Comparison of ENCODE assay signal across 11 cellular contexts in the genomic region with DNA sequence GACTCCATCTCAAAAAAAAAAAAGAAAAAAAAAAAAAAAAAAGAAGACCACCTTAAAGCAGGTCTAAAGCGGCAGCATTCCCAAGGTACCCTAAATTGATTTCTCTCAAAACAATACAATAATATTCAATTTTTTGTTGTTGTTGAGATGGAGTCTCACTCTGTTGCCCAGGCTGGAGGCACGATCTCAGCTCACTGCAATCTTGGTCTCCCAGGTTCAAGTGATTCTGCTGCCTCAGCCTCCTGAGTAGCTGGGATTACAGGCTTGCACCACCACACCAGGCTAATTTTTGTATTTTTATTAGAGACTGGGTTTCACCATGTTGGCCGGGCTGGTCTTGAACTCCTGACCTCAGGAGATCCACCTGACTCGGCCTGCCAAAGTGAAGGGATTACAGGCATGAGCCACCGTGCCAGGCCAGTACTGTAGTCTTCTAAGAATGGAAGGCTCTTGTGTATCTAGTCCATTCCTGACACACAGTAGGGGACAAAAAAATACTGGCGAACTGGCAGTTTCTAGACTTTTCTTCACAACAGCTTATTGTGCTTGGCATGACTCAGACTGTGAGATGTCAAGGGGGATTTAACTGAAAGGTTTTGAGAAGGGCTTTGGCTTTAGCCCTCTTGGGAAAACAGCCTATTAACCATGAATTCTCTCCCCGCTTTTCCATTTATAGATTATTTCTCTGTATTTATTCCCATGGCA. TPM values are rescaled to one million over a fixed set of nuclear protein-coding genes. Genes with fewer than 3 reads are reported as not detected.
DNase-seq lines count a peak whose midpoint lies in the region; ATAC-seq, FAIRE-seq and TF ChIP-seq lines count a peak whose summit lies in the region.
"Had no signal": no experiment of that assay in that cellular context is flagged by ENCODE, and none has a peak within 500 bp of the region (broad histone marks: within the 10 kb centered on the region; RNA-seq: fewer than 3 reads in every experiment).

No MANE protein-coding gene starts in this region.

- peaks cover 22% of the 10 kb centered on the region for H3K4me1 ChIP-seq in OCI-LY1 (ENCODE audit: insufficient read depth, low read length, severe bottlenecking)
- peaks cover 7% of the 10 kb centered on the region for H3K4me1 ChIP-seq in mesenchymal stem cell (ENCODE audit: control insufficient read depth, insufficient read depth, low read depth, low read length)
- peaks cover 22% of the 10 kb centered on the region for H3K4me1 ChIP-seq in upper lobe of right lung
- H3K4me1 ChIP-seq: prostate gland had no signal

- H3K27ac ChIP-seq in OCI-LY1 (ENCODE audit: low read depth, low read length, poor library complexity, severe bottlenecking) = peak overlapping the region; percentile 56
- H3K27ac ChIP-seq in mesenchymal stem cell (ENCODE audit: low read length, poor library complexity, severe bottlenecking) = peak overlapping the region; percentile 72
- no peak overlapping the region for H3K27ac ChIP-seq in upper lobe of right lung
- H3K27ac ChIP-seq: hepatocyte, prostate gland had no signal

- TF ChIP-seq CTCF in OCI-LY1 (IDR thresholded peaks at IDR 0.05; ENCODE audit: low read length) (no peak), upper lobe of right lung (IDR thresholded peaks at IDR 0.05) (no peak)

- H4K91ac ChIP-seq in mesenchymal stem cell (ENCODE audit: low read length) = no peak overlapping the region

- H3K9me2 ChIP-seq in OCI-LY1 (ENCODE audit: low read depth, low read length) = no peaks in the 10 kb centered on the region

- no peak overlapping the region for H3K23ac ChIP-seq in mesenchymal stem cell (ENCODE audit: low read length in 2 of 2)

- H2BK5ac ChIP-seq in mesenchymal stem cell (ENCODE audit: low read depth, low read length, poor library complexity, severe bottlenecking) = no peak overlapping the region

- 98% methylated on average over 5 of the region's 7 CpGs for WGBS in mesenchymal stem cell

- peaks cover 2% of the 10 kb centered on the region for H3K79me1 ChIP-seq in mesenchymal stem cell (replicated peaks; ENCODE audit: low read length, poor library complexity, severe bottlenecking)

- no peak overlapping the region for H2BK120ac ChIP-seq in mesenchymal stem cell (ENCODE audit: low read depth, low read length)

- no peak overlapping the region for H2AFZ ChIP-seq in OCI-LY1 (ENCODE audit: low read length)
- H2AFZ ChIP-seq in mesenchymal stem cell (ENCODE audit: low read depth, low read length) = no peak overlapping the region
- H2AFZ ChIP-seq: hepatocyte had no signal

- H3K18ac ChIP-seq in mesenchymal stem cell (ENCODE audit: low read depth in 1 of 2, low read length in 2 of 2) = no peak overlapping the region

- H3K4me2 ChIP-seq in OCI-LY1 (ENCODE audit: low read length) (no peak overlapping the region; the same call in 1 of the 2 replicates), mesenchymal stem cell (ENCODE audit: low read length, poor library complexity, severe bottlenecking) (no peak overlapping the region)
- H3K4me2 ChIP-seq: hepatocyte had no signal

- H3K27me3 ChIP-seq in OCI-LY1 (ENCODE audit: insufficient read depth, low read length) = no peaks in the 10 kb centered on the region
- no peaks in the 10 kb centered on the region for H3K27me3 ChIP-seq in mesenchymal stem cell (ENCODE audit: control insufficient read depth in 1 of 2, insufficient read depth in 1 of 2, low read length in 2 of 2)
- no peaks in the 10 kb centered on the region for H3K27me3 ChIP-seq in upper lobe of right lung
- H3K27me3 ChIP-seq: hepatocyte had no signal

- H3K4me3 ChIP-seq in OCI-LY1 (ENCODE audit: low read depth, low read length, poor library complexity, severe bottlenecking) (no peak overlapping the region), mesenchymal stem cell (ENCODE audit: insufficient read depth in 1 of 2, low read depth in 1 of 2, low read length in 2 of 2) (no peak overlapping the region), upper lobe of right lung (no peak overlapping the region)
- H3K4me3 ChIP-seq: hepatocyte, prostate gland had no signal

- H3K79me2 ChIP-seq in OCI-LY1 (ENCODE audit: insufficient read depth, low read length) = peaks cover 4% of the 10 kb centered on the region; the same call in 1 of the 2 replicates

- peak; percentile 76 for FAIRE-seq in GM12892 (lab: Jason Lieb, UNC)

- no peak overlapping the region for H2BK12ac ChIP-seq in mesenchymal stem cell (ENCODE audit: low read length in 2 of 2)

- no peak for DNase-seq in GM12892 (ENCODE audit: insufficient read length)
- DNase-seq in mesenchymal stem cell = peak; percentile 7
- no peak for DNase-seq in kidney tubule cell (ENCODE audit: low spot score)
- DNase-seq in NCI-H526 (lab: John Stamatoyannopoulos, UW) = no peak
- DNase-seq in globus pallidus (ENCODE audit: low spot score) = no peak
- no peak for DNase-seq in upper lobe of right lung
- DNase-seq: NCI-H2107 had no signal

- H3K14ac ChIP-seq in mesenchymal stem cell (ENCODE audit: low read length in 2 of 2) = no peak overlapping the region

- H4K8ac ChIP-seq in mesenchymal stem cell (ENCODE audit: low read length) = no peak overlapping the region

- no peak overlapping the region for H3K9ac ChIP-seq in OCI-LY1 (ENCODE audit: low read length)
- H3K9ac ChIP-seq in mesenchymal stem cell (ENCODE audit: low read length) = no peak overlapping the region

- peak overlapping the region; percentile 42 for H2AK5ac ChIP-seq in mesenchymal stem cell (ENCODE audit: low read length, severe bottlenecking)

- no peaks in the 10 kb centered on the region for H3F3A ChIP-seq in OCI-LY1 (ENCODE audit: insufficient read depth, low read length)

- H2BK15ac ChIP-seq in mesenchymal stem cell (ENCODE audit: low read depth, poor library complexity, severe bottlenecking) = no peak overlapping the region

- H3K9me3 ChIP-seq in OCI-LY1 (ENCODE audit: low read length) (no peaks in the 10 kb centered on the region), mesenchymal stem cell (ENCODE audit: control insufficient read depth, low read length) (no peaks in the 10 kb centered on the region), upper lobe of right lung (no peaks in the 10 kb centered on the region)
- H3K9me3 ChIP-seq: prostate gland had no signal

- no peak for TF ChIP-seq POLR2A in GM12892 (IDR thresholded peaks at IDR 0.05; ENCODE audit: low read depth, low read length)

- ATAC-seq in GM21576 (IDR thresholded peaks at IDR 0.05; ENCODE audit: unreplicated experiment) (peak; percentile 23), upper lobe of right lung (no peak)

- H4K20me1 ChIP-seq in OCI-LY1 (ENCODE audit: insufficient read depth, low read length) = no peaks in the 10 kb centered on the region

- intact Hi-C loops in upper lobe of right lung (cut with DNase I) = no loop called here

- H3K36me3 ChIP-seq in OCI-LY1 (ENCODE audit: insufficient read depth, low read length) (peaks cover 51% of the 10 kb centered on the region), mesenchymal stem cell (ENCODE audit: control insufficient read depth in 1 of 2, insufficient read depth in 2 of 2, low read depth in 1 of 2, low read length in 2 of 2) (peaks cover 9 to 52% of the 10 kb centered on the region in 2 experiments), upper lobe of right lung (no peaks in the 10 kb centered on the region)
- H3K36me3 ChIP-seq: prostate gland had no signal

- H3K4ac ChIP-seq in mesenchymal stem cell (ENCODE audit: low read depth in 1 of 2, low read length in 2 of 2) = no peak overlapping the region

RNA-seq across cellular contexts. Expression of a gene that starts 17.3 kb away (rescaled TPM):
- polyA plus RNA-seq in GM12892 (2012; ENCODE audit: missing spikeins) = 13.7 TPM
- polyA plus RNA-seq in mesenchymal stem cell (2013, experiment 1 of 2) = 28.7 TPM
- 29.5 TPM for polyA plus RNA-seq in mesenchymal stem cell (2013, experiment 2 of 2)
- 25.2 TPM for total RNA-seq in upper lobe of right lung

RNA-seq across cellular contexts. Expression of a gene that starts 59.9 kb away (rescaled TPM):
- polyA plus RNA-seq in GM12892 (2012; ENCODE audit: missing spikeins) = 27.3 TPM
- 18.4 TPM for polyA plus RNA-seq in mesenchymal stem cell (2013, experiment 1 of 2)
- 16.8 TPM for polyA plus RNA-seq in mesenchymal stem cell (2013, experiment 2 of 2)
- 43.3 TPM for total RNA-seq in upper lobe of right lung
